In the genomic region with DNA sequence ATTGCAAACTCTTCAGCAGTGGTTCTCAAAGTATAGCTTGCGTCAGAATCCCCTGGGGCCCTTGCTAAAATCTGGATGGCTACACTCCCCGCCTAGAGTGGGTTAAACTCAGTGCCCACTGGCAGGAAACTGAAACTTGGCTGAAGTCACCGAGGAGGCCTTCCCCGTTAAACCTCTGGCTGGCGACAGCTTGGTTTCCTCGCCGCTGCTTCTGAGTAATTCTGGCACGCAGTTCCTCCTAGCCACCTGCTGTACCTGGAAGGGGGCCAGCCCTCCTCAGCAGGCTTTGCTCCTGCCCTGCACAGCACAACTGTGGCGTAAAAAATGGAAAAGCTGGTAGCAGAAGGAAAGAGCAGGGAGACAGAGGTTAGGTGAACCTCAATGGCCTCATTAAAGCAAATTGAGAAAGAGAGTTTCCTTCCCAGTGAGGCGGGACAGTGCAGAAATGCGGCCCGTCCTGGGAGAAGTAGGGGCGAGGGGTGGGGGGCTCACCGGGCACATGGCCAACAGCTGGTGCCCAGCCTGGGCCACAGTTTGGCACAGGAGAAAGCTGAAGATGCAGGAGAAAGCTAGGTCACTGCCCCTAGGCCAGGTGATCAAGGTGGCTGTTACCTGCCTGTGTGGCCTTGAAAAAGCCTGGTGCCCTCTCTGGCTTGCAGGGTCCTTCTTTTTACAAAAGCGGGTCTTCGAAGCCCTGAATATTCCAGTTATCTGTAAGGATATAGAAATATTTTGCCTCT, we compare ENCODE assay signal across 8 cellular contexts. TPM values are rescaled to one million over a fixed set of nuclear protein-coding genes. Genes with fewer than 3 reads are reported as not detected.
DNase-seq lines count a peak whose midpoint lies in the region; ATAC-seq, FAIRE-seq and TF ChIP-seq lines count a peak whose summit lies in the region.

No MANE protein-coding gene starts in this region.

- peak; percentile 75 for DNase-seq in DMS79 (lab: John Stamatoyannopoulos, UW)
- DNase-seq in Peyer's patch: peak; percentile 78 to 89 (median 79)
- peak; percentile 58 to 83 for DNase-seq in ascending aorta (ENCODE audit: low spot score in 2 of 2)
- DNase-seq in kidney: peak; percentile 95
- DNase-seq in stimulated activated CD8-positive, alpha-beta memory T cell treated with anti-CD3 and anti-CD28 coated beads, Interleukin-15, amount 100 ng/mL, for 48 hours (ENCODE audit: low read depth in 2 of 2): peak; percentile 49 to 53
- no peak for DNase-seq in mesenteric fat pad (ENCODE audit: low spot score)

- H3K9ac ChIP-seq in kidney (ENCODE audit: low read length in 2 of 2): peak overlapping the region in 1 of 2 donors; percentile 10

- H3K9me3 ChIP-seq in Peyer's patch (no peaks in the 10 kb centered on the region), ascending aorta (no peaks in the 10 kb centered on the region), kidney (ENCODE audit: control insufficient read depth in 1 of 2, low read length in 2 of 2) (no peaks in the 10 kb centered on the region)

- H3K36me3 ChIP-seq in Peyer's patch (no peaks in the 10 kb centered on the region), ascending aorta (no peaks in the 10 kb centered on the region), kidney (ENCODE audit: control insufficient read depth in 1 of 2, insufficient read depth in 2 of 2, low read length in 2 of 2) (no peaks in the 10 kb centered on the region)

- H3K4me3 ChIP-seq in Peyer's patch: peak overlapping the region in 2 of 4 donors; percentile 5 to 15
- peak overlapping the region; percentile 12 to 71 for H3K4me3 ChIP-seq in ascending aorta
- H3K4me3 ChIP-seq in kidney (ENCODE audit: low read length in 2 of 2): no peak overlapping the region

- H3K4me1 ChIP-seq in Peyer's patch (peaks cover 0 to 28% (median 15%) of the 10 kb centered on the region in 4 donors), ascending aorta (peaks cover 0 to 15% of the 10 kb centered on the region in 2 donors), kidney (ENCODE audit: control insufficient read depth in 1 of 2, insufficient read depth in 1 of 2, low read depth in 1 of 2, low read length in 2 of 2) (peaks cover 6 to 8% of the 10 kb centered on the region in 2 donors)

- no peak for TF ChIP-seq POLR2A in Peyer's patch (IDR thresholded peaks at IDR 0.05)

- no peak for FAIRE-seq in kidney (lab: Jason Lieb, UNC)

- intact Hi-C loops in ascending aorta (cut with DNase I) (no loop called here), kidney (cut with DNase I) (no loop called here)

- H3K27me3 ChIP-seq in Peyer's patch: no peaks in the 10 kb centered on the region
- no peaks in the 10 kb centered on the region for H3K27me3 ChIP-seq in ascending aorta

- TF ChIP-seq CTCF in Peyer's patch (IDR thresholded peaks at IDR 0.05) (no peak), ascending aorta (IDR thresholded peaks at IDR 0.05) (no peak), kidney (IDR thresholded peaks at IDR 0.05; ENCODE audit: borderline replicate concordance, extremely low read depth, insufficient read depth) (no peak)

- peak overlapping the region; percentile 74 to 88 (median 84) for H3K27ac ChIP-seq in Peyer's patch
- H3K27ac ChIP-seq in ascending aorta: peak overlapping the region; percentile 81 to 82
- H3K27ac ChIP-seq in kidney (ENCODE audit: low read depth in 2 of 2, low read length in 2 of 2): peak overlapping the region; percentile 37 to 85

- ATAC-seq in GM19467 (IDR thresholded peaks at IDR 0.05; ENCODE audit: unreplicated experiment) (peak; percentile 49), HG03565 (IDR thresholded peaks at IDR 0.05; ENCODE audit: unreplicated experiment) (peak; percentile 62)

RNA-seq across cellular contexts. Expression of a gene that starts 46.6 kb away (rescaled TPM):
- total RNA-seq in Peyer's patch: 100 to 1,000 TPM in 1 of 4 donors, 10 to 100 TPM in 3; 24.0 to 187 (median 31.6) TPM
- total RNA-seq in ascending aorta: 23.1 TPM
- total RNA-seq in kidney: 58.1 TPM
- 2.5 TPM for polyA plus RNA-seq in kidney (ENCODE audit: insufficient read depth, low read depth, low replicate concordance)
- 36.8 TPM for total RNA-seq in mesenteric fat pad

Comparison
In these comparisons a context has a peak if more than half of its experiments do, and no peak if none do; other contexts are left out.
1. H3K4me3 ChIP-seq: peak in ascending aorta (2 of 2); none in kidney (0 of 2).
2. Peak in every context shown above with its lines, with median percentiles within 50 percentile points of each other: H3K27ac ChIP-seq.